ENCODE assay signal across 8 cellular contexts in the genomic region with DNA sequence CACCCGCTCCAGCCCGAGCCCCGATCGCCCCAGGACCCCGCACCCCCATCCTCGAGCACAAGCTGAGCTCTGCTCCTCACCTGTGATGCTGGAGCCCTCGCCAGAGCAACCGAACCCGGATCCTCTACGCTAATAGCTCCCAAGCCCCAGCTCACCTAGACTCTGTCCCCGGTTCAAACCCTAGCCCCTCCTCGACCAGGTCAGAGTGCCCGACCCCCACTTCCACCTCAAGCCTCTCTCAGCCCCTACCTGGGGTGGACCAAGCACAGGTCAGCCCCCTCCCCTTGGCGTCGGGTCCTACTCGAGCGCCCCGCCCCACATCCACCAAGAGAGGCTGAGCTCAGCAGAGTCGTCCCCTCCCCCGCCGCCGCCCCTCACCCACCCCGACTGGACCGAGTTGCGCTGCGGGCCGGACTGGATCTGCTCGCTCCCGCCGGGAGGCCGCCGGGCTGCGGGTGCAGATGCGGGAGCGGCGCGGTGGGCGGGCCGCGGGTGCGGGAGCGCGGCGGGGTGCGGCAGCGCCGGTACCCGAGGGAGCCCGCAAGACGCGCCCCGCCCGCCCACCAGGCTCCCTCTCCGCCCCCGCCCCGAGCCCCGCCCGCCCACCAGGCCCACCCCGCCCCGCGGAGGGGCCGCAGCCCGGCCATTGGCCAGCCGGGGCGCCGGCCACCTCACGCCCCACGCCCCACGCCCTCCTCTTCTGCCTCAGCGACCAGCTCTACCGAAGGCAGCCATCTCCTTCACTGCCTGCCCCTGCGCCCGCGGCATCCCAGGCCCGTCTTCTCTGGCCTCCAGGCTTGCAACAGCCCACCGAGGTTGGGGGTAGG. TPM values are rescaled to one million over a fixed set of nuclear protein-coding genes. Genes with fewer than 3 reads are reported as not detected.
DNase-seq lines count a peak whose midpoint lies in the region; ATAC-seq and TF ChIP-seq lines count a peak whose summit lies in the region.

No MANE protein-coding gene starts in this region.

- peaks cover 12% of the 10 kb centered on the region for H3K4me1 Mint-ChIP-seq in CD4-positive, alpha-beta T cell (ENCODE audit: low read depth)
- H3K4me1 Mint-ChIP-seq in stimulated activated naive CD8-positive, alpha-beta T cell treated with anti-CD3 and anti-CD28 coated beads, Interleukin-15, amount 100 ng/mL, for 72 hours = peaks cover 26% of the 10 kb centered on the region

- no peak overlapping the region for H3K27ac Mint-ChIP-seq in CD4-positive, alpha-beta T cell
- H3K27ac Mint-ChIP-seq in stimulated activated naive CD8-positive, alpha-beta T cell treated with anti-CD3 and anti-CD28 coated beads, Interleukin-15, amount 100 ng/mL, for 72 hours = peak overlapping the region in 1 of 2 donors; percentile 47

- no peaks in the 10 kb centered on the region for H3K36me3 Mint-ChIP-seq in CD4-positive, alpha-beta T cell (ENCODE audit: low read depth)

- H3K27me3 ChIP-seq in CD4-positive, alpha-beta T cell (ENCODE audit: control insufficient read depth, insufficient read depth, low read length) = peaks cover 68% of the 10 kb centered on the region
- no peaks in the 10 kb centered on the region for H3K27me3 ChIP-seq in layer of hippocampus (ENCODE audit: control insufficient read depth, insufficient read depth, low read length)

- intact Hi-C loops in CD4-positive, alpha-beta T cell (cut with DNase I, micrococcal nuclease) = no loop called here

- H3K27me3 Mint-ChIP-seq in CD4-positive, alpha-beta T cell = peaks cover 90% of the 10 kb centered on the region
- peaks cover 96% of the 10 kb centered on the region for H3K27me3 Mint-ChIP-seq in stimulated activated naive CD8-positive, alpha-beta T cell treated with anti-CD3 and anti-CD28 coated beads, Interleukin-15, amount 100 ng/mL, for 72 hours

- CTCF ChIA-PET in CD4-positive, alpha-beta T cell (lab: Charles Lee) = no interaction called here

- H3K9me3 Mint-ChIP-seq in CD4-positive, alpha-beta T cell = no peaks in the 10 kb centered on the region
- H3K9me3 Mint-ChIP-seq in stimulated activated naive CD8-positive, alpha-beta T cell treated with anti-CD3 and anti-CD28 coated beads, Interleukin-15, amount 100 ng/mL, for 72 hours = no peaks in the 10 kb centered on the region

- ATAC-seq in CD4-positive, alpha-beta T cell (ENCODE audit: poor library complexity) = no peak
- ATAC-seq in stimulated activated naive CD8-positive, alpha-beta T cell treated with anti-CD3 and anti-CD28 coated beads, Interleukin-15, amount 100 ng/mL, for 72 hours = peak; percentile 71
- ATAC-seq in GM21423 (IDR thresholded peaks at IDR 0.05; ENCODE audit: unreplicated experiment) (no peak), GM18858 (IDR thresholded peaks at IDR 0.05; ENCODE audit: unreplicated experiment) (no peak)

- no peak for TF ChIP-seq CTCF in CD4-positive, alpha-beta T cell (IDR thresholded peaks at IDR 0.05)

- peak overlapping the region; percentile 77 for H3K4me3 Mint-ChIP-seq in CD4-positive, alpha-beta T cell
- H3K4me3 Mint-ChIP-seq in stimulated activated naive CD8-positive, alpha-beta T cell treated with anti-CD3 and anti-CD28 coated beads, Interleukin-15, amount 100 ng/mL, for 72 hours = peak overlapping the region; percentile 75 to 79

- POLR2A ChIA-PET in CD4-positive, alpha-beta T cell (lab: Charles Lee) = interaction anchor here (0.9 kb wide), 1 partner anchor 14 kb away, joined by 3 read pairs; no protein-coding TSS in a partner anchor

- H3K9me3 ChIP-seq in CD4-positive, alpha-beta T cell (ENCODE audit: control insufficient read depth, low read length) = no peaks in the 10 kb centered on the region

- no peak overlapping the region for H3K27ac ChIP-seq in CD4-positive, alpha-beta T cell (ENCODE audit: low read depth, low read length)
- H3K27ac ChIP-seq in layer of hippocampus (ENCODE audit: low read depth, low read length) = peak overlapping the region; percentile 77

- no peak for DNase-seq in CD4-positive, alpha-beta T cell
- peak; percentile 42 for DNase-seq in LHCN-M2 (ENCODE audit: low read depth)
- DNase-seq in cerebellar cortex (ENCODE audit: low spot score) = peak; percentile 58
- DNase-seq in stimulated activated naive CD8-positive, alpha-beta T cell treated with anti-CD3 and anti-CD28 coated beads, Interleukin-15, amount 100 ng/mL, for 72 hours = no peak
- no peak for DNase-seq in OCI-M2 (lab: John Stamatoyannopoulos, UW; ENCODE audit: unreplicated experiment)

RNA-seq across cellular contexts. Expression of a gene that starts 0.6 kb away (rescaled TPM):
- total RNA-seq in CD4-positive, alpha-beta T cell = under 1 TPM; 0.61 to 0.71 TPM
- 263 and 273 TPM in 2 replicates for total RNA-seq in LHCN-M2 (2014; rRNA removed)
- polyA plus RNA-seq in LHCN-M2 (2012) = 463 TPM

Comparison
In these comparisons a context has a peak if more than half of its experiments do, and no peak if none do; other contexts are left out.
1. DNase-seq: peak in LHCN-M2 (single experiment) and cerebellar cortex (single experiment); none in CD4-positive, alpha-beta T cell (0 of 10), stimulated activated naive CD8-positive, alpha-beta T cell treated with anti-CD3 and anti-CD28 coated beads, Interleukin-15, amount 100 ng/mL, for 72 hours (0 of 2) and OCI-M2 (single experiment).
2. RNA of a gene that starts 0.6 kb away (total RNA-seq): 263 to 273 TPM in LHCN-M2; 0.61 to 0.71 TPM in CD4-positive, alpha-beta T cell; every median in the first group is over 100 times any median in the second.